ENCODE assay signal across 10 cellular contexts in genomic region chr2:42844901-42845685, GRCh38. TPM values are rescaled to one million over a fixed set of nuclear protein-coding genes. Genes with fewer than 3 reads are reported as not detected.
DNase-seq lines count a peak whose midpoint lies in the region; ATAC-seq and TF ChIP-seq lines count a peak whose summit lies in the region.
"Had no signal": no experiment of that assay in that cellular context is flagged by ENCODE, and none has a peak within 500 bp of the region (broad histone marks: within the 10 kb centered on the region; RNA-seq: fewer than 3 reads in every experiment).

No MANE protein-coding gene starts in this region.

- no peaks in the 10 kb centered on the region for H3F3A ChIP-seq in PC-9 (ENCODE audit: insufficient read depth, low read depth)

- H2AFZ ChIP-seq in PC-9: no peak overlapping the region

- H3K4me3 ChIP-seq in HFF-Myc (replicated peaks; ENCODE audit: low read depth, low read length) (0 out of 2 replicates have a peak overlapping the region, but pooled peaks have one; percentile 5), colonic mucosa (no peak overlapping the region), PC-9 (no peak overlapping the region)

- no peaks in the 10 kb centered on the region for H3K79me2 ChIP-seq in PC-9 (ENCODE audit: low read depth)

- no peak overlapping the region for H3K4me2 ChIP-seq in PC-9

- H4K20me1 ChIP-seq in PC-9 (ENCODE audit: insufficient read depth): no peaks in the 10 kb centered on the region

- TF ChIP-seq CTCF in HFF-Myc (IDR thresholded peaks at IDR 0.05; ENCODE audit: low read depth, low read length, missing control alignments) (no peak), colonic mucosa (IDR thresholded peaks at IDR 0.05) (no peak), PC-9 (conservative IDR thresholded peaks at IDR 0.05) (no peak), omental fat pad (IDR thresholded peaks at IDR 0.05) (no peak)

- no peaks in the 10 kb centered on the region for H3K4me1 ChIP-seq in colonic mucosa
- no peaks in the 10 kb centered on the region for H3K4me1 ChIP-seq in PC-9 (replicated peaks; ENCODE audit: insufficient read depth)

- no TSS peak for BruUV-seq in PC-9 (replicated peaks; lab: Mats Ljungman, UMichigan)

- no peaks in the 10 kb centered on the region for H3K9me2 ChIP-seq in PC-9 (ENCODE audit: insufficient read depth)

- H3K27ac ChIP-seq in colonic mucosa: peak overlapping the region; percentile 31
- H3K27ac ChIP-seq in PC-9: no peak overlapping the region

- intact Hi-C loops in colonic mucosa (cut with DNase I): no loop called here
- intact Hi-C loops in left colon (cut with DNase I, micrococcal nuclease): loop anchor here in 1 of 2 donors (10.0 kb wide), 1 partner anchor 90 kb away; no protein-coding TSS in a partner anchor
- intact Hi-C loops in PC-9 (cut with micrococcal nuclease; ENCODE audit: unreplicated experiment): no loop called here

- H3K27me3 ChIP-seq in colonic mucosa (no peaks in the 10 kb centered on the region), PC-9 (ENCODE audit: insufficient read depth, low read depth) (no peaks in the 10 kb centered on the region)

- POLR2A ChIA-PET in PC-9 (lab: Charles Lee; ENCODE audit: unreplicated experiment): interaction anchor here (0.7 kb wide), 1 partner anchor 83 kb away, joined by 6 read pairs; no protein-coding TSS in a partner anchor

- H3K9me3 ChIP-seq in colonic mucosa (no peaks in the 10 kb centered on the region), PC-9 (ENCODE audit: insufficient read depth, low read depth) (no peaks in the 10 kb centered on the region)

- H3K9ac ChIP-seq in colonic mucosa (ENCODE audit: low read depth in 2 of 2, low read length in 2 of 2): no peak overlapping the region

- peak; percentile 98 for DNase-seq in HFF-Myc (ENCODE audit: extremely low read depth, low read depth)
- peak; percentile 43 for DNase-seq in colonic mucosa
- peak; percentile 34 to 67 for DNase-seq in left colon
- DNase-seq in superior temporal gyrus (ENCODE audit: extremely low spot score): peak; percentile 22
- no peak for DNase-seq in activated effector memory CD4-positive, alpha-beta T cell treated with Interleukin-2 at 50 U/mL for 16 hours
- DNase-seq in PC-9: no peak
- no peak for DNase-seq in omental fat pad (ENCODE audit: low spot score)
- DNase-seq: naive thymus-derived CD4-positive, alpha-beta T cell; NCI-H2029; T1000 had no signal

- H3K36me3 ChIP-seq in colonic mucosa: no peaks in the 10 kb centered on the region
- H3K36me3 ChIP-seq in PC-9 (ENCODE audit: low read depth): no peaks in the 10 kb centered on the region

- ATAC-seq in left colon (peak; percentile 46), omental fat pad (ENCODE audit: low FRiP score) (no peak)
- ATAC-seq: naive thymus-derived CD4-positive, alpha-beta T cell had no signal

- CTCF ChIA-PET in PC-9 (lab: Charles Lee): interaction anchor here (0.6 kb wide), 3 partner anchors 32 to 132 kb away, joined by 3 to 6 read pairs (median 3); no protein-coding TSS in a partner anchor

RNA-seq across cellular contexts. Expression of gene HAAO, which starts 52.7 kb away (rescaled TPM):
- total RNA-seq in colonic mucosa (10 to 100 TPM in 1 of 2 donors, 1 to 10 TPM in 1; 8.2 to 17.8 TPM), left colon (10 to 100 TPM; 18.9 to 19.2 TPM), PC-9 (2021) (0.73 TPM in 1 of 2 replicates, not detected in the other), omental fat pad (1 to 10 TPM; 3.0 to 7.2 (median 3.9) TPM)

Comparison
In these comparisons a context has a peak if more than half of its experiments do, and no peak if none do; other contexts are left out.
1. DNase-seq: peak in HFF-Myc (single experiment), colonic mucosa (single experiment), left colon (2 of 2) and superior temporal gyrus (single experiment); none in activated effector memory CD4-positive, alpha-beta T cell treated with Interleukin-2 at 50 U/mL for 16 hours (single experiment), PC-9 (0 of 2) and omental fat pad (single experiment).